Comparison of ENCODE assay signal across 9 cellular contexts in genomic region chr22:30357650-30358215, GRCh38. TPM values are rescaled to one million over a fixed set of nuclear protein-coding genes. Genes with fewer than 3 reads are reported as not detected.
DNase-seq lines count a peak whose midpoint lies in the region; TF ChIP-seq lines count a peak whose summit lies in the region.
"Had no signal": no experiment of that assay in that cellular context is flagged by ENCODE, and none has a peak within 500 bp of the region (broad histone marks: within the 10 kb centered on the region; RNA-seq: fewer than 3 reads in every experiment).

No MANE protein-coding gene starts in this region.

- H3K27ac Mint-ChIP-seq in T-helper 2 cell treated with Interferon-gamma antibody and Interleukin-4, amounts not matched to agents 5 μg/mL and 100 μg/mL, for 36 hours, result peak overlapping the region; percentile 78

- DNase-seq in T-helper 2 cell treated with Interferon-gamma antibody and Interleukin-4, amounts not matched to agents 5 μg/mL and 100 μg/mL, for 36 hours (ENCODE audit: low spot score), result no peak
- DNase-seq in T-helper 2 cell (no peak), fibroblast of mammary gland (ENCODE audit: low read depth) (no peak), spleen (no peak), NCI-H128 (lab: John Stamatoyannopoulos, UW; ENCODE audit: unreplicated experiment) (no peak), Peyer's patch (no peak), erythroblast (lab: John Stamatoyannopoulos, UW) (no peak)
- DNase-seq: NCI-H1930 had no signal

- intact Hi-C loops in spleen (cut with DNase I; ENCODE audit: low total_unique reads), result no loop called here

- H3K9me3 ChIP-seq in spleen, result no peaks in the 10 kb centered on the region
- H3K9me3 ChIP-seq in Peyer's patch, result no peaks in the 10 kb centered on the region

- H3K27me3 Mint-ChIP-seq in T-helper 2 cell treated with Interferon-gamma antibody and Interleukin-4, amounts not matched to agents 5 μg/mL and 100 μg/mL, for 36 hours (ENCODE audit: low read depth), result no peaks in the 10 kb centered on the region

- peaks cover 0 to 22% (median 6%) of the 10 kb centered on the region in 6 donors for H3K36me3 ChIP-seq in spleen
- H3K36me3 ChIP-seq in Peyer's patch, result peaks cover 0 to 4% (median 0%) of the 10 kb centered on the region in 3 donors

- H3K4me3 Mint-ChIP-seq in T-helper 2 cell treated with Interferon-gamma antibody and Interleukin-4, amounts not matched to agents 5 μg/mL and 100 μg/mL, for 36 hours, result peak overlapping the region; percentile 96

- no peaks in the 10 kb centered on the region for H3K9me3 Mint-ChIP-seq in T-helper 2 cell treated with Interferon-gamma antibody and Interleukin-4, amounts not matched to agents 5 μg/mL and 100 μg/mL, for 36 hours

- TF ChIP-seq CTCF in WI38 (IDR thresholded peaks at IDR 0.05; ENCODE audit: low read depth, low read length) (no peak), fibroblast of mammary gland (conservative IDR thresholded peaks at IDR 0.05; ENCODE audit: control insufficient read depth, insufficient read depth, low read depth, low read length) (no peak), spleen (IDR thresholded peaks at IDR 0.05 in 8 of 11, conservative IDR thresholded peaks at IDR 0.05 in 3 of 11) (no peak), Peyer's patch (IDR thresholded peaks at IDR 0.05) (no peak)

- H3K4me1 ChIP-seq in spleen (peaks cover 32 to 48% (median 45%) of the 10 kb centered on the region in 6 donors), Peyer's patch (peaks cover 0 to 32% (median 9%) of the 10 kb centered on the region in 4 donors)

- H3K27ac ChIP-seq in spleen (no peak overlapping the region), Peyer's patch (no peak overlapping the region)

- peaks cover 35% of the 10 kb centered on the region for H3K4me1 Mint-ChIP-seq in T-helper 2 cell treated with Interferon-gamma antibody and Interleukin-4, amounts not matched to agents 5 μg/mL and 100 μg/mL, for 36 hours (ENCODE audit: low read depth)

- H3K4me3 ChIP-seq in WI38 (ENCODE audit: low read depth, low read length) (peak overlapping the region; percentile 96; the same call in 1 of the 2 replicates), fibroblast of mammary gland (ENCODE audit: control insufficient read depth, low read depth, low read length) (peak overlapping the region; percentile 94), spleen (peak overlapping the region in 6 of 8 donors; percentile 68 to 92 (median 88)), Peyer's patch (peak overlapping the region in 1 of 4 donors; percentile 83)

- WGBS in spleen, 5 donors, result 69 to 75% (median 72%) methylated on average over 22 of the region's 22 CpGs

- peaks cover 32% of the 10 kb centered on the region for H3K36me3 Mint-ChIP-seq in T-helper 2 cell treated with Interferon-gamma antibody and Interleukin-4, amounts not matched to agents 5 μg/mL and 100 μg/mL, for 36 hours (ENCODE audit: low read depth)

- H3K27me3 ChIP-seq in spleen (replicated peaks in 1 of 7) (no peaks in the 10 kb centered on the region), Peyer's patch (no peaks in the 10 kb centered on the region)

- TF ChIP-seq POLR2A in spleen (IDR thresholded peaks at IDR 0.05), result no peak
- TF ChIP-seq POLR2A in Peyer's patch (IDR thresholded peaks at IDR 0.05), result no peak
- no peak for TF ChIP-seq POLR2A in erythroblast (IDR thresholded peaks at IDR 0.05; ENCODE audit: low read length)

RNA-seq across cellular contexts. Expression of gene CCDC157, which starts 0.9 kb away (rescaled TPM):
- 1 to 10 TPM; 2.1 to 8.1 (median 3.5) TPM for total RNA-seq in spleen
- polyA plus RNA-seq in spleen, result 1 to 10 TPM; 2.5 to 4.6 (median 3.9) TPM
- total RNA-seq in Peyer's patch, result 1 to 10 TPM; 3.5 to 8.8 (median 6.9) TPM

RNA-seq across cellular contexts. Expression of gene SF3A1, which starts 1.0 kb away (rescaled TPM):
- total RNA-seq in spleen (100 to 1,000 TPM; 154 to 223 (median 182) TPM), Peyer's patch (100 to 1,000 TPM in 3 of 4 donors, 10 to 100 TPM in 1; 90.4 to 182 (median 160) TPM)
- polyA plus RNA-seq in spleen, result 10 to 100 TPM; 14.9 to 22.8 (median 16.1) TPM

RNA-seq across cellular contexts. Expression of gene RNF215, which starts 29.5 kb away (rescaled TPM):
- 10 to 100 TPM; 10.2 to 19.5 (median 15.9) TPM for total RNA-seq in spleen
- polyA plus RNA-seq in spleen, result 10 to 100 TPM in 1 of 3 donors, 1 to 10 TPM in 2; 6.5 to 11.0 (median 8.3) TPM
- total RNA-seq in Peyer's patch, result 10 to 100 TPM in 3 of 4 donors, 1 to 10 TPM in 1; 8.6 to 28.9 (median 13.0) TPM

RNA-seq across cellular contexts. Expression of gene TBC1D10A, which starts 31.0 kb away (rescaled TPM):
- total RNA-seq in spleen (10 to 100 TPM; 26.8 to 46.4 (median 34.3) TPM), Peyer's patch (10 to 100 TPM; 18.4 to 25.9 (median 20.8) TPM)
- 10 to 100 TPM; 21.1 to 37.4 (median 22.1) TPM for polyA plus RNA-seq in spleen

RNA-seq across cellular contexts. Expression of gene SEC14L2, which starts 39.1 kb away (rescaled TPM):
- total RNA-seq in spleen (1 to 10 TPM in 6 of 7 donors, under 1 TPM in 1; 0.52 to 6.1 (median 2.4) TPM), Peyer's patch (10 to 100 TPM in 3 of 4 donors, 1 to 10 TPM in 1; 3.3 to 53.6 (median 34.6) TPM)
- polyA plus RNA-seq in spleen, result 1 to 10 TPM in 1 of 3 donors, under 1 TPM in 2; 0.54 to 1.5 (median 0.96) TPM
